In the genomic region with DNA sequence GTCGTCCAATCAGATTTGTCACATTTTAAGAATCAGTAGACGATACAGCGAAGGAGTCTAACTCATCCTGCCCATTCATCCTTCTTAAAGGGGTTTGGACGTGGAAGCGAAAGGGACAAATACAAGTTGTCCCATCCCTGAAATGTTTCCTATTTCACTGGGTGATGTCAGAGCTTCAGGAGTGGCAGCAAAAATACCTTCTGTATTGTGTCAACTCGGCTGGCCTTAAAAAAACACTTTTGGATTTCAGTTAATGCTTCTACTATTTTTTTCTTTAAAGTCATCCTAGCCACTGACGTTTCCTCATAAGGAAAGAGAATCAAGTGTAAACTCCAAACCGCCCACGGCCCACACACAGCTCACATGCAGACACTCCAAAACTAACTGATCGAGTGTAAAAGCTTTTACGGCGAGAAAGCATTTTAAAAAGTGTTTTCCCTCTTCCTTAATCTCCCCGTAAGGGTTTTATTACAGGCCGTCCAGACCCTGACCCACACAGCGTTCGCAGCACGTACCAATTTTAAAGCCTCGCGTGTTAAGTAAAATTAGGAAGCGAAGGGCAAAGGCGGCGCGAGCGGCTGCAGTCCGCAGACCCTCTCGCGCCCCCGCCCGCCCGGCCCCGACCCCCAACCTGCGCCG, we compare ENCODE assay signal across 8 cellular contexts. TPM values are rescaled to one million over a fixed set of nuclear protein-coding genes. Genes with fewer than 3 reads are reported as not detected.
DNase-seq lines count a peak whose midpoint lies in the region; ATAC-seq and TF ChIP-seq lines count a peak whose summit lies in the region.

No MANE protein-coding gene starts in this region.

- no peaks in the 10 kb centered on the region for H3K27me3 ChIP-seq in kidney epithelial cell (ENCODE audit: control insufficient read depth, insufficient read depth, low read length)

- in situ Hi-C loops in SK-MEL-5 (cut with HindIII; ENCODE audit: low pct_unique_long_range_greater_than_20kb, low sequenced_read_pairs), result no loop called here

- peak; percentile 4 for DNase-seq in activated CD4-positive, CD25-positive, alpha-beta regulatory T cell treated with anti-CD3 and anti-CD28 coated beads, Interleukin-2, amount 50 U/mL, for 16 hours (ENCODE audit: low read depth, low spot score)
- DNase-seq in activated CD4-positive, CD25-positive, alpha-beta regulatory T cell treated with anti-CD3 and anti-CD28 coated beads, Interleukin-2, amount 50 U/mL, for 72 hours, result no peak
- DNase-seq in SK-MEL-5 (ENCODE audit: low read depth, low spot score) (peak; percentile 22), cardiac fibroblast (ENCODE audit: low read depth in 2 of 2) (peak; percentile 61 to 87), kidney epithelial cell (ENCODE audit: low read depth) (peak; percentile 59), NCI-H1930 (lab: John Stamatoyannopoulos, UW) (no peak)
- peak; percentile 62 for DNase-seq in stimulated activated CD4-positive, alpha-beta T cell treated with anti-CD3 and anti-CD28 coated beads, Interleukin-15, amount 100 ng/mL, for 24 hours

- peak; percentile 5 for ATAC-seq in HG03025 (IDR thresholded peaks at IDR 0.05; ENCODE audit: low FRiP score, unreplicated experiment)

- peak overlapping the region; percentile 79 to 82 for H3K4me3 ChIP-seq in cardiac fibroblast (replicated peaks in 1 of 2; ENCODE audit: low read depth in 2 of 2, low read length in 2 of 2)
- peak overlapping the region; percentile 90 for H3K4me3 ChIP-seq in kidney epithelial cell (ENCODE audit: low read depth, low read length)

- TF ChIP-seq CTCF in cardiac fibroblast (IDR thresholded peaks at IDR 0.05; ENCODE audit: low read depth, low read length) (no peak), kidney epithelial cell (IDR thresholded peaks at IDR 0.05; ENCODE audit: insufficient read depth, low read length, poor library complexity, severe bottlenecking) (no peak)

- no peaks in the 10 kb centered on the region for H3K36me3 ChIP-seq in kidney epithelial cell (ENCODE audit: control insufficient read depth, insufficient read depth, low read length)

RNA-seq across cellular contexts. Expression of a gene that starts 0.6 kb away (rescaled TPM):
- 103 and 104 TPM in 2 replicates for total RNA-seq in SK-MEL-5 (2014; rRNA removed; shearing (Covaris generic))
- 51.3 and 60.5 TPM in 2 replicates for polyA plus RNA-seq in SK-MEL-5 (2015; cell fraction: cytosol; rRNA removed)
- 19.2 and 20.6 TPM in 2 replicates for polyA plus RNA-seq in SK-MEL-5 (2015; cell fraction: nucleus; rRNA removed)
- total RNA-seq in kidney epithelial cell, result 32.4 and 34.0 TPM in 2 replicates

Comparison
In these comparisons a context has a peak if more than half of its experiments do, and no peak if none do; other contexts are left out.
1. DNase-seq: peak in activated CD4-positive, CD25-positive, alpha-beta regulatory T cell treated with anti-CD3 and anti-CD28 coated beads, Interleukin-2, amount 50 U/mL, for 16 hours (single experiment), SK-MEL-5 (single experiment), cardiac fibroblast (2 of 2), kidney epithelial cell (single experiment) and stimulated activated CD4-positive, alpha-beta T cell treated with anti-CD3 and anti-CD28 coated beads, Interleukin-15, amount 100 ng/mL, for 24 hours (single experiment); none in activated CD4-positive, CD25-positive, alpha-beta regulatory T cell treated with anti-CD3 and anti-CD28 coated beads, Interleukin-2, amount 50 U/mL, for 72 hours (single experiment) and NCI-H1930 (0 of 2).